In the genomic region with DNA sequence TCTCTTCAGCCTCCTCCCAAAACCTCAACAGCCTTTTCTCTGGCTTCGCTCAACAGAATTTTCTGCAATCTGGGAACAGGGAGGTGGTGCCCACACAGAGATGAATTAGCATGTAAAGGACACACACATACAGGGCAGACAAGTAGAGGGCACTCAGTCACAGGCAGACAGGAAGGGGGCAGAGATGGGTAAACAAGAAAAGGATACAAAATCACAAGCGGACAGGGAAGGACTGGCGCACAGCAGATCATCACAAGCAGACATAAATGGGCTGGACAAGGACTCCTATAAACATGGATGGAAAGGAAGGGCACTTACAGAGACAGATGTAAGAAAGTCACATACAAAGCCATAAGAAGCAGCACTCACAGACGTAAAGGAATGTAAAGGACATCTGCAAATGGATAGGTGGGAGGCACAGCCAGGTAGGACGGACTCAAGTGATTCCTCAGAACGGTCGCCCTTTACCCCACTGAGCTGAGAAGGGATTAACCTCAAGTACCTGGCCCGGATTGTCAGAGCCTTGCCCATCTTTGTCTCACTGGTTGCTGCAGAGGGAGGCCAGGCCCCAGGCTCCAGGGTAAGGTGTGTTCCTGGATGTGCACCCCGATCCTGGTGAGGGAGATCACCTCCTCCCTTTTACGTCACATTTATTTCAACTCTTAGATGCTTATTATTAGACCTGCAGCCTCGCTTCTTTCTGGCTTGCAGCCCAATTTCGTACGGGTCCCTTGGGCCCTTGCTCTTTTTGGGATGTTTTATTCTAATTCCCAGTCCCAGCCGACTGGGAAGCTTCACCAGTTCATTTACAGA, we compare ENCODE assay signal across 8 cellular contexts. TPM values are rescaled to one million over a fixed set of nuclear protein-coding genes. Genes with fewer than 3 reads are reported as not detected.
DNase-seq lines count a peak whose midpoint lies in the region; ATAC-seq and TF ChIP-seq lines count a peak whose summit lies in the region.

No MANE protein-coding gene starts in this region.

- no peak for ATAC-seq in DND-41 (ENCODE audit: insufficient read depth, low read depth)
- peak; percentile 12 for ATAC-seq in GM21515 (IDR thresholded peaks at IDR 0.05; ENCODE audit: unreplicated experiment)
- no peak for ATAC-seq in naive B cell (ENCODE audit: low read depth in 2 of 2)

- peaks cover 41% of the 10 kb centered on the region for H3K4me1 ChIP-seq in DND-41 (ENCODE audit: insufficient read depth, low read length)
- H3K4me1 ChIP-seq in duodenal mucosa (ENCODE audit: control insufficient read depth in 1 of 2, insufficient read depth in 2 of 2, low read length in 2 of 2), result peaks cover 31 to 37% of the 10 kb centered on the region in 2 donors

- peaks cover 10 to 13% of the 10 kb centered on the region in 2 donors for H3K36me3 Mint-ChIP-seq in naive B cell
- peaks cover 7% of the 10 kb centered on the region for H3K36me3 Mint-ChIP-seq in progenitor cell of endocrine pancreas (ENCODE audit: insufficient read depth)

- H2AFZ ChIP-seq in DND-41 (ENCODE audit: low read depth, low read length), result peak overlapping the region; percentile 81

- H4K20me1 ChIP-seq in DND-41 (ENCODE audit: insufficient read depth, low read length), result peaks cover 19% of the 10 kb centered on the region

- H3K79me2 ChIP-seq in DND-41 (ENCODE audit: insufficient read depth, low read length), result peaks cover 55% of the 10 kb centered on the region

- H3K9me3 ChIP-seq in DND-41 (ENCODE audit: insufficient read depth, low read length, severe bottlenecking), result no peaks in the 10 kb centered on the region
- no peaks in the 10 kb centered on the region for H3K9me3 ChIP-seq in MG63
- no peaks in the 10 kb centered on the region for H3K9me3 ChIP-seq in duodenal mucosa (ENCODE audit: control insufficient read depth in 1 of 2, low read length in 2 of 2)

- H3K9ac ChIP-seq in DND-41 (ENCODE audit: low read depth, low read length) (peak overlapping the region; percentile 90), duodenal mucosa (ENCODE audit: low read depth in 1 of 2, low read length in 2 of 2) (peak overlapping the region; percentile 74 to 84)

- H3K9me3 Mint-ChIP-seq in naive B cell, result no peaks in the 10 kb centered on the region
- H3K9me3 Mint-ChIP-seq in progenitor cell of endocrine pancreas (ENCODE audit: low read depth), result no peaks in the 10 kb centered on the region

- H3K27ac Mint-ChIP-seq in naive B cell (peak overlapping the region in 4 of 6 donors; percentile 24 to 76 (median 36)), progenitor cell of endocrine pancreas (no peak overlapping the region)

- H3K27me3 Mint-ChIP-seq in naive B cell (no peaks in the 10 kb centered on the region), progenitor cell of endocrine pancreas (no peaks in the 10 kb centered on the region)

- H3K27ac ChIP-seq in DND-41 (ENCODE audit: low read length) (peak overlapping the region; percentile 84), duodenal mucosa (ENCODE audit: low read depth, low read length) (no peak overlapping the region)

- H3K4me1 Mint-ChIP-seq in naive B cell (peaks cover 30 to 34% (median 32%) of the 10 kb centered on the region in 3 donors), progenitor cell of endocrine pancreas (ENCODE audit: low read depth) (peaks cover 30% of the 10 kb centered on the region)

- no peaks in the 10 kb centered on the region for H3K27me3 ChIP-seq in DND-41 (ENCODE audit: insufficient read depth, low read length, poor library complexity)
- no peaks in the 10 kb centered on the region for H3K27me3 ChIP-seq in MG63
- H3K27me3 ChIP-seq in duodenal mucosa (ENCODE audit: control insufficient read depth in 1 of 2, insufficient read depth in 2 of 2, low read length in 2 of 2), result no peaks in the 10 kb centered on the region

- peak overlapping the region; percentile 88 for H3K4me2 ChIP-seq in DND-41 (ENCODE audit: insufficient read depth, low read length)

- DNase-seq in DND-41, result no peak
- DNase-seq in MG63, result no peak
- no peak for DNase-seq in naive B cell
- DNase-seq in progenitor cell of endocrine pancreas (ENCODE audit: low spot score, unreplicated experiment), result no peak
- DNase-seq in HPDE6-E6E7 (ENCODE audit: extremely low spot score), result no peak
- no peak for DNase-seq in hippocampal formation (lab: John Stamatoyannopoulos, UW)

- H3K36me3 ChIP-seq in DND-41 (ENCODE audit: insufficient read depth, low read length) (peaks cover 20% of the 10 kb centered on the region), MG63 (peaks cover 30% of the 10 kb centered on the region), duodenal mucosa (ENCODE audit: control insufficient read depth in 1 of 2, insufficient read depth in 2 of 2, low read length in 2 of 2) (no peaks in the 10 kb centered on the region)

- no peak for TF ChIP-seq CTCF in DND-41 (IDR thresholded peaks at IDR 0.05; ENCODE audit: borderline replicate concordance, extremely low read depth, low read length, poor library complexity, severe bottlenecking)
- no peak for TF ChIP-seq CTCF in progenitor cell of endocrine pancreas (IDR thresholded peaks at IDR 0.05; ENCODE audit: unreplicated experiment)

- H3K4me3 ChIP-seq in DND-41 (ENCODE audit: low read depth in 1 of 2, low read length in 2 of 2) (peak overlapping the region; percentile 55 to 79), MG63 (peak overlapping the region; percentile 88), duodenal mucosa (ENCODE audit: low read depth in 1 of 2, low read length in 2 of 2) (peak overlapping the region; percentile 87 to 90)

- H3K4me3 Mint-ChIP-seq in naive B cell, result no peak overlapping the region
- no peak overlapping the region for H3K4me3 Mint-ChIP-seq in progenitor cell of endocrine pancreas (ENCODE audit: low read depth)

RNA-seq across cellular contexts. Expression of a gene that starts 0.8 kb away (rescaled TPM):
- total RNA-seq in MG63 (2014; rRNA removed; shearing (Covaris generic); ENCODE audit: low replicate concordance), result 56.9 and 65.6 TPM in 2 replicates
- 10 to 100 TPM; 31.9 to 69.4 (median 38.9) TPM for polyA plus RNA-seq in naive B cell (ENCODE audit: low read depth in 6 of 6)
- total RNA-seq in progenitor cell of endocrine pancreas, result 93.2 TPM in 2 replicates

RNA-seq across cellular contexts. Expression of a gene that starts 15.0 kb away (rescaled TPM):
- total RNA-seq in MG63 (2014; rRNA removed; shearing (Covaris generic); ENCODE audit: low replicate concordance), result 565 and 817 TPM in 2 replicates
- polyA plus RNA-seq in naive B cell (ENCODE audit: low read depth in 6 of 6), result 10 to 100 TPM; 19.6 to 33.8 (median 26.3) TPM
- 280 and 288 TPM in 2 replicates for total RNA-seq in progenitor cell of endocrine pancreas

RNA-seq across cellular contexts. Expression of a gene that starts 25.6 kb away (rescaled TPM):
- 189 and 246 TPM in 2 replicates for total RNA-seq in MG63 (2014; rRNA removed; shearing (Covaris generic); ENCODE audit: low replicate concordance)
- polyA plus RNA-seq in naive B cell (ENCODE audit: low read depth in 6 of 6), result 100 to 1,000 TPM in 1 of 6 donors, 10 to 100 TPM in 5; 70.7 to 117 (median 76.1) TPM
- total RNA-seq in progenitor cell of endocrine pancreas, result 35.9 and 43.2 TPM in 2 replicates

RNA-seq across cellular contexts. Expression of a gene that starts 37.9 kb away (rescaled TPM):
- 15.6 and 38.7 TPM in 2 replicates for total RNA-seq in MG63 (2014; rRNA removed; shearing (Covaris generic); ENCODE audit: low replicate concordance)
- polyA plus RNA-seq in naive B cell (ENCODE audit: low read depth in 6 of 6), result 10 to 100 TPM; 14.3 to 35.0 (median 26.3) TPM
- total RNA-seq in progenitor cell of endocrine pancreas, result 36.9 and 38.9 TPM in 2 replicates

RNA-seq across cellular contexts. Expression of a gene that starts 38.2 kb away (rescaled TPM):
- total RNA-seq in MG63 (2014; rRNA removed; shearing (Covaris generic); ENCODE audit: low replicate concordance), result 10.0 and 20.8 TPM in 2 replicates
- polyA plus RNA-seq in naive B cell (ENCODE audit: low read depth in 6 of 6), result 10 to 100 TPM in 3 of 6 donors, 1 to 10 TPM in 3; 6.9 to 14.4 (median 9.6) TPM
- total RNA-seq in progenitor cell of endocrine pancreas, result 40.0 and 42.4 TPM in 2 replicates
